1 cellular context compared by ENCODE assay signal in the genomic region with DNA sequence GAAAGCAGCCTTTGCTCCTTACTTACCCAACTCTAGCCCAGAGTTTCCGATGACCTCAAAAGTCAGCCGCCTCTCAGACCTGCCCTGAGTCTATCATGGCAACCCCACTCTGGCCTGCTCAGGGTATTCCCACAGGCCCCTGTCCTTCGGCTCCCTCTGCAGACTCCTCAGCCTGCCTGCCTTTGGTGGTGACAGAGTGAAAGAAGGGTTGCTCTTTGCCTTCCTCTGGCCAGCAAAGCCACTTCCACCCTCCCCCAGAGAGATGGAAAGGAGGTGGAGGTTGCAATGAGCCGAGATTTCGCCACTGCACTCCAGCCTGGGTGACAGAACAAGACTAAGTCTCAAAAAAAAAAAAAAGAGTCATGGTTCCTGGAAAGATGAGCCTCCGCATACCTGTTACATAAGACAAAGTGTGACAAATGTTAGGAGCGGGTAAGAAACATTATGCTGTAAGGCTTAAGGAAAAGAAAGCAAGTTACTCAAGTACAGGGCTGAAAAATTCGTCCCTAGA.
TF ChIP-seq lines count a peak whose summit lies in the region.

No MANE protein-coding gene starts in this region.

TF ChIP-seq in H1, 55 proteins besides CTCF, POLR2A, EP300 and RAD21:
- TF ChIP-seq TBP (IDR thresholded peaks at IDR 0.05; ENCODE audit: low read depth, low read length) (peak; percentile 81), PHF8 (conservative IDR thresholded peaks at IDR 0.05; ENCODE audit: low read depth, low read length) (no peak)
